In genomic region chr6:80022803-80023202, GRCh38 we compare ENCODE assay signal across 20 cellular contexts. TPM values are rescaled to one million over a fixed set of nuclear protein-coding genes. Genes with fewer than 3 reads are reported as not detected.
DNase-seq lines count a peak whose midpoint lies in the region; ATAC-seq and TF ChIP-seq lines count a peak whose summit lies in the region.
"Had no signal": no experiment of that assay in that cellular context is flagged by ENCODE, and none has a peak within 500 bp of the region (broad histone marks: within the 10 kb centered on the region; RNA-seq: fewer than 3 reads in every experiment).

No MANE protein-coding gene starts in this region.

- no peaks in the 10 kb centered on the region for H3K9me3 Mint-ChIP-seq in activated T-helper 2 cell treated with anti-CD3 and anti-CD28 coated beads, Interferon-gamma antibody, Interleukin-2, Interleukin-4, amounts not matched to agents 10 μg/mL and 5 μg/mL and 100 μg/mL, durations not matched to agents 14 hours and 24 hours and 36 hours

- H3K36me3 ChIP-seq in GM23248 (ENCODE audit: low read depth), result peaks cover 7% of the 10 kb centered on the region
- H3K36me3 ChIP-seq in smooth muscle cell (ENCODE audit: low read depth), result no peaks in the 10 kb centered on the region
- no peaks in the 10 kb centered on the region for H3K36me3 ChIP-seq in body of pancreas (replicated peaks in 1 of 2; ENCODE audit: insufficient read depth in 1 of 2, low read depth in 2 of 2)
- H3K36me3 ChIP-seq: colonic mucosa, thoracic aorta had no signal

- H3K27ac Mint-ChIP-seq in activated T-helper 2 cell treated with anti-CD3 and anti-CD28 coated beads, Interferon-gamma antibody, Interleukin-2, Interleukin-4, amounts not matched to agents 10 μg/mL and 5 μg/mL and 100 μg/mL, durations not matched to agents 14 hours and 24 hours and 36 hours, result no peak overlapping the region

- H3K4me3 ChIP-seq in GM23248 (no peak overlapping the region), fibroblast of pulmonary artery (replicated peaks; ENCODE audit: low read depth, low read length) (no peak overlapping the region), smooth muscle cell (no peak overlapping the region), body of pancreas (no peak overlapping the region)
- H3K4me3 ChIP-seq: colonic mucosa, thoracic aorta had no signal

- H3K9me3 ChIP-seq in GM23248 (ENCODE audit: low read depth), result no peaks in the 10 kb centered on the region
- H3K9me3 ChIP-seq in smooth muscle cell (replicated peaks; ENCODE audit: low read depth), result no peaks in the 10 kb centered on the region
- H3K9me3 ChIP-seq in body of pancreas, result no peaks in the 10 kb centered on the region
- H3K9me3 ChIP-seq: colonic mucosa, thoracic aorta had no signal

- H3K4me1 Mint-ChIP-seq in activated T-helper 2 cell treated with anti-CD3 and anti-CD28 coated beads, Interferon-gamma antibody, Interleukin-2, Interleukin-4, amounts not matched to agents 10 μg/mL and 5 μg/mL and 100 μg/mL, durations not matched to agents 14 hours and 24 hours and 36 hours (ENCODE audit: low read depth), result no peaks in the 10 kb centered on the region

- H3K36me3 Mint-ChIP-seq in activated T-helper 2 cell treated with anti-CD3 and anti-CD28 coated beads, Interferon-gamma antibody, Interleukin-2, Interleukin-4, amounts not matched to agents 10 μg/mL and 5 μg/mL and 100 μg/mL, durations not matched to agents 14 hours and 24 hours and 36 hours (ENCODE audit: low read depth), result peaks cover 54% of the 10 kb centered on the region

- intact Hi-C loops in body of pancreas (cut with DNase I), result no loop called here
- intact Hi-C loops in activated T-helper 2 cell treated with anti-CD3 and anti-CD28 coated beads, Interferon-gamma antibody, Interleukin-2, Interleukin-4, amounts not matched to agents 10 μg/mL and 5 μg/mL and 100 μg/mL, durations not matched to agents 14 hours and 24 hours and 36 hours (cut with micrococcal nuclease), result no loop called here

- no peak overlapping the region for H3K4me3 Mint-ChIP-seq in activated T-helper 2 cell treated with anti-CD3 and anti-CD28 coated beads, Interferon-gamma antibody, Interleukin-2, Interleukin-4, amounts not matched to agents 10 μg/mL and 5 μg/mL and 100 μg/mL, durations not matched to agents 14 hours and 24 hours and 36 hours (ENCODE audit: low read depth)

- H3F3A ChIP-seq in GM23248 (ENCODE audit: insufficient read depth) (no peaks in the 10 kb centered on the region), smooth muscle cell (ENCODE audit: low read depth) (no peaks in the 10 kb centered on the region)

- TF ChIP-seq CTCF in fibroblast of pulmonary artery (IDR thresholded peaks at IDR 0.05; ENCODE audit: low read length, missing control alignments) (no peak), smooth muscle cell (IDR thresholded peaks at IDR 0.05; ENCODE audit: borderline replicate concordance, insufficient read depth, poor library complexity, severe bottlenecking) (no peak), body of pancreas (IDR thresholded peaks at IDR 0.05) (no peak)

- in situ Hi-C loops in GM23248 (cut with MboI), result no loop called here

- DNase-seq in GM23248 (peak; percentile 61), amniotic epithelial cell (ENCODE audit: low read depth) (peak; percentile 68), fibroblast of pulmonary artery (ENCODE audit: low read depth) (peak; percentile 82), smooth muscle cell (lab: John Stamatoyannopoulos, UW; ENCODE audit: unreplicated experiment) (no peak), body of pancreas (no peak), NCI-H1694 (lab: John Stamatoyannopoulos, UW) (no peak)
- no peak for DNase-seq in activated T-helper 2 cell treated with anti-CD3 and anti-CD28 coated beads, Interferon-gamma antibody, Interleukin-2, Interleukin-4, amounts not matched to agents 10 μg/mL and 5 μg/mL and 100 μg/mL, durations not matched to agents 14 hours and 24 hours and 36 hours (ENCODE audit: low spot score)
- DNase-seq: activated CD8-positive, alpha-beta memory T cell treated with anti-CD3 and anti-CD28 coated beads for 24 hours; colonic mucosa; hypothalamus; KG1; NCI-H1105; NCI-H82; nucleus accumbens; stimulated activated CD4-positive, alpha-beta T cell treated with anti-CD3 and anti-CD28 coated beads, Interleukin-2, amount 100 ng/mL, for 48 hours; stimulated activated CD8-positive, alpha-beta memory T cell treated with anti-CD3 and anti-CD28 coated beads, Interleukin-4, amount 100 ng/mL, for 48 hours; WERI-Rb-1 had no signal

- H3K9ac ChIP-seq in GM23248, result no peak overlapping the region
- peak overlapping the region; percentile 51 for H3K9ac ChIP-seq in smooth muscle cell (ENCODE audit: low read depth)

- H3K27ac ChIP-seq in GM23248 (peak overlapping the region; percentile 17; the same call in 1 of the 2 replicates), smooth muscle cell (ENCODE audit: low read depth) (peak overlapping the region; percentile 76), body of pancreas (no peak overlapping the region)
- H3K27ac ChIP-seq: colonic mucosa, epithelial cell of prostate, thoracic aorta, WERI-Rb-1 had no signal

- WGBS in GM23248 (ENCODE audit: low coverage in 1 of 2, low lambda C conversion rate in 2 of 2, missing lambda C conversion rate in 2 of 2), 2 experiments, result 53 to 56% methylated on average over 4 of the region's 4 CpGs
- 15% methylated on average over 4 of the region's 4 CpGs for WGBS in smooth muscle cell (ENCODE audit: low lambda C conversion rate)
- 78 to 94% methylated on average over 4 of the region's 4 CpGs for WGBS in body of pancreas, 2 donors

- no peak for TF ChIP-seq POLR2A in body of pancreas (IDR thresholded peaks at IDR 0.05)

- ATAC-seq in body of pancreas, result no peak
- ATAC-seq: sciatic nerve had no signal

- no peaks in the 10 kb centered on the region for H3K27me3 Mint-ChIP-seq in activated T-helper 2 cell treated with anti-CD3 and anti-CD28 coated beads, Interferon-gamma antibody, Interleukin-2, Interleukin-4, amounts not matched to agents 10 μg/mL and 5 μg/mL and 100 μg/mL, durations not matched to agents 14 hours and 24 hours and 36 hours (ENCODE audit: low read depth)

- H3K79me2 ChIP-seq in GM23248 (ENCODE audit: insufficient read depth) (no peaks in the 10 kb centered on the region), smooth muscle cell (ENCODE audit: low read depth) (no peaks in the 10 kb centered on the region)

- H4K20me1 ChIP-seq in GM23248 (ENCODE audit: insufficient read depth), result no peaks in the 10 kb centered on the region
- no peaks in the 10 kb centered on the region for H4K20me1 ChIP-seq in smooth muscle cell (ENCODE audit: low read depth)

- H3K4me1 ChIP-seq in GM23248 (ENCODE audit: insufficient read depth) (peaks cover 8% of the 10 kb centered on the region; the same call in 1 of the 2 replicates), smooth muscle cell (ENCODE audit: low read depth) (no peaks in the 10 kb centered on the region), body of pancreas (peaks cover 4% of the 10 kb centered on the region)
- H3K4me1 ChIP-seq: colonic mucosa had no signal

- H3K27me3 ChIP-seq in GM23248 (replicated peaks; ENCODE audit: insufficient read depth), result no peaks in the 10 kb centered on the region
- H3K27me3 ChIP-seq in smooth muscle cell (ENCODE audit: low read depth), result no peaks in the 10 kb centered on the region
- no peaks in the 10 kb centered on the region for H3K27me3 ChIP-seq in body of pancreas
- H3K27me3 ChIP-seq: colonic mucosa had no signal

- H3K9me2 ChIP-seq in GM23248 (ENCODE audit: insufficient read depth), result no peaks in the 10 kb centered on the region

- H2AFZ ChIP-seq in GM23248, result peak overlapping the region; percentile 69
- H2AFZ ChIP-seq in smooth muscle cell (ENCODE audit: low read depth), result peak overlapping the region; percentile 50

- H3K4me2 ChIP-seq in GM23248 (ENCODE audit: unreplicated experiment) (no peak overlapping the region), smooth muscle cell (peak overlapping the region; percentile 65)

RNA-seq across cellular contexts. Expression of gene TTK, which starts 18.4 kb away (rescaled TPM):
- 12.0 and 16.7 TPM in 2 replicates for total RNA-seq in GM23248 (2014; rRNA removed; shearing (Covaris generic))
- polyA plus RNA-seq in GM23248 (2016; fragmentation: Nextera tagmentation; extraction: Ambion mirVana) (7.8 and 8.7 TPM in 2 replicates), smooth muscle cell (3.9 and 4.9 TPM in 2 replicates)
- total RNA-seq in smooth muscle cell (15.3 and 17.1 TPM in 2 replicates), body of pancreas (under 1 TPM in 1 of 2 donors, not detected in 1; 0.33 TPM)
- total RNA-seq in activated T-helper 2 cell treated with anti-CD3 and anti-CD28 coated beads, Interferon-gamma antibody, Interleukin-2, Interleukin-4, amounts not matched to agents 10 μg/mL and 5 μg/mL and 100 μg/mL, durations not matched to agents 14 hours and 24 hours and 36 hours, result 25.5 and 26.2 TPM in 2 replicates

Comparison
In these comparisons a context has a peak if more than half of its experiments do, and no peak if none do; other contexts are left out.
1. DNase-seq: peak in GM23248 (single experiment), amniotic epithelial cell (single experiment) and fibroblast of pulmonary artery (single experiment); none in smooth muscle cell (single experiment), body of pancreas (0 of 4), activated T-helper 2 cell treated with anti-CD3 and anti-CD28 coated beads, Interferon-gamma antibody, Interleukin-2, Interleukin-4, amounts not matched to agents 10 μg/mL and 5 μg/mL and 100 μg/mL, durations not matched to agents 14 hours and 24 hours and 36 hours (single experiment) and NCI-H1694 (single experiment).
2. H3K27ac ChIP-seq: peak in GM23248 (single experiment) and smooth muscle cell (single experiment); none in body of pancreas (0 of 4).